In genomic region chr17:8189711-8190477, GRCh38 we compare ENCODE assay signal across 1 cellular context.
TF ChIP-seq lines count a peak whose summit lies in the region.

Gene BORCS6 (minus strand): TSS chr17:8190180. CDS start chr17:8190140, 40 bp downstream.

TF ChIP-seq in HepG2, 621 proteins besides CTCF, POLR2A, EP300 and RAD21 (continued from another document and continues in another):
- TF ChIP-seq, protein P1, sequence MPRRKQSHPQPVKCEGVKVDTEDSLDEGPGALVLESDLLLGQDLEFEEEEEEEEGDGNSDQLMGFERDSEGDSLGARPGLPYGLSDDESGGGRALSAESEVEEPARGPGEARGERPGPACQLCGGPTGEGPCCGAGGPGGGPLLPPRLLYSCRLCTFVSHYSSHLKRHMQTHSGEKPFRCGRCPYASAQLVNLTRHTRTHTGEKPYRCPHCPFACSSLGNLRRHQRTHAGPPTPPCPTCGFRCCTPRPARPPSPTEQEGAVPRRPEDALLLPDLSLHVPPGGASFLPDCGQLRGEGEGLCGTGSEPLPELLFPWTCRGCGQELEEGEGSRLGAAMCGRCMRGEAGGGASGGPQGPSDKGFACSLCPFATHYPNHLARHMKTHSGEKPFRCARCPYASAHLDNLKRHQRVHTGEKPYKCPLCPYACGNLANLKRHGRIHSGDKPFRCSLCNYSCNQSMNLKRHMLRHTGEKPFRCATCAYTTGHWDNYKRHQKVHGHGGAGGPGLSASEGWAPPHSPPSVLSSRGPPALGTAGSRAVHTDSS (CRISPR knock-in tag; conservative IDR thresholded peaks at IDR 0.05): no peak
- TF ChIP-seq AHR (CRISPR knock-in tag; IDR thresholded peaks at IDR 0.05) (peak; percentile 14; the same call in 1 of the 2 replicates), ZNF674 (CRISPR knock-in tag; IDR thresholded peaks at IDR 0.05; ENCODE audit: low read depth) (no peak), ZNF556 (CRISPR knock-in tag; IDR thresholded peaks at IDR 0.05; ENCODE audit: borderline replicate concordance) (no peak), RFXANK (CRISPR knock-in tag; IDR thresholded peaks at IDR 0.05) (no peak), ZBTB4 (CRISPR knock-in tag; IDR thresholded peaks at IDR 0.05; ENCODE audit: borderline replicate concordance) (no peak), ZNF30 (CRISPR knock-in tag; IDR thresholded peaks at IDR 0.05) (no peak), ZNF792 (CRISPR knock-in tag; IDR thresholded peaks at IDR 0.05) (no peak), PRDM4 (CRISPR knock-in tag; IDR thresholded peaks at IDR 0.05; ENCODE audit: borderline replicate concordance) (no peak), ZBTB42 (CRISPR knock-in tag; IDR thresholded peaks at IDR 0.05) (no peak), ZNF546 (CRISPR knock-in tag; conservative IDR thresholded peaks at IDR 0.05) (0 out of 2 replicates have a peak, but pooled peaks have one; percentile 68), EZH2 (conservative IDR thresholded peaks at IDR 0.05; ENCODE audit: low read depth, low read length) (no peak), POLR2AphosphoS5 (IDR thresholded peaks at IDR 0.05; ENCODE audit: low read depth, low read length) (peak; percentile 45; the same call in 1 of the 2 replicates), ZNF235 (CRISPR knock-in tag; IDR thresholded peaks at IDR 0.05; ENCODE audit: borderline replicate concordance) (no peak), HMGXB3 (CRISPR knock-in tag; IDR thresholded peaks at IDR 0.05; ENCODE audit: borderline replicate concordance) (peak; percentile 51; the same call in 1 of the 2 replicates), JARID2 (CRISPR knock-in tag; IDR thresholded peaks at IDR 0.05; ENCODE audit: insufficient replicate concordance) (no peak), ARID2 (CRISPR knock-in tag; IDR thresholded peaks at IDR 0.05; ENCODE audit: borderline replicate concordance) (no peak), HHEX (CRISPR knock-in tag; IDR thresholded peaks at IDR 0.05) (no peak), ZNF136 (CRISPR knock-in tag; IDR thresholded peaks at IDR 0.05; ENCODE audit: low read depth) (0 out of 2 replicates have a peak, but pooled peaks have one; percentile 45), ZNF17 (CRISPR knock-in tag; IDR thresholded peaks at IDR 0.05) (no peak), SMC3 (IDR thresholded peaks at IDR 0.05; ENCODE audit: low read length) (no peak), TOE1 (CRISPR knock-in tag; IDR thresholded peaks at IDR 0.05) (no peak), HDAC6 (IDR thresholded peaks at IDR 0.05; ENCODE audit: low read depth, low read length) (no peak), RXRB (CRISPR knock-in tag; IDR thresholded peaks at IDR 0.05; ENCODE audit: borderline replicate concordance) (no peak), HMG20A (CRISPR knock-in tag; IDR thresholded peaks at IDR 0.05; ENCODE audit: borderline replicate concordance) (no peak), ZNF230 (CRISPR knock-in tag; IDR thresholded peaks at IDR 0.05) (peak; percentile 71; the same call in 1 of the 2 replicates), TEAD2 (CRISPR knock-in tag; IDR thresholded peaks at IDR 0.05) (no peak), DNMT1 (CRISPR knock-in tag; IDR thresholded peaks at IDR 0.05) (no peak), FOXC1 (CRISPR knock-in tag; IDR thresholded peaks at IDR 0.05; ENCODE audit: borderline replicate concordance) (no peak), TRIM24 (CRISPR knock-in tag; IDR thresholded peaks at IDR 0.05) (no peak), NFRKB (IDR thresholded peaks at IDR 0.05) (no peak), SAFB2 (CRISPR knock-in tag; IDR thresholded peaks at IDR 0.05; ENCODE audit: borderline replicate concordance, low read depth) (no peak; the same call in 1 of the 2 replicates), ZNF652 (CRISPR knock-in tag; IDR thresholded peaks at IDR 0.05; ENCODE audit: borderline replicate concordance, low read depth) (no peak)
- TF ChIP-seq, protein P2, sequence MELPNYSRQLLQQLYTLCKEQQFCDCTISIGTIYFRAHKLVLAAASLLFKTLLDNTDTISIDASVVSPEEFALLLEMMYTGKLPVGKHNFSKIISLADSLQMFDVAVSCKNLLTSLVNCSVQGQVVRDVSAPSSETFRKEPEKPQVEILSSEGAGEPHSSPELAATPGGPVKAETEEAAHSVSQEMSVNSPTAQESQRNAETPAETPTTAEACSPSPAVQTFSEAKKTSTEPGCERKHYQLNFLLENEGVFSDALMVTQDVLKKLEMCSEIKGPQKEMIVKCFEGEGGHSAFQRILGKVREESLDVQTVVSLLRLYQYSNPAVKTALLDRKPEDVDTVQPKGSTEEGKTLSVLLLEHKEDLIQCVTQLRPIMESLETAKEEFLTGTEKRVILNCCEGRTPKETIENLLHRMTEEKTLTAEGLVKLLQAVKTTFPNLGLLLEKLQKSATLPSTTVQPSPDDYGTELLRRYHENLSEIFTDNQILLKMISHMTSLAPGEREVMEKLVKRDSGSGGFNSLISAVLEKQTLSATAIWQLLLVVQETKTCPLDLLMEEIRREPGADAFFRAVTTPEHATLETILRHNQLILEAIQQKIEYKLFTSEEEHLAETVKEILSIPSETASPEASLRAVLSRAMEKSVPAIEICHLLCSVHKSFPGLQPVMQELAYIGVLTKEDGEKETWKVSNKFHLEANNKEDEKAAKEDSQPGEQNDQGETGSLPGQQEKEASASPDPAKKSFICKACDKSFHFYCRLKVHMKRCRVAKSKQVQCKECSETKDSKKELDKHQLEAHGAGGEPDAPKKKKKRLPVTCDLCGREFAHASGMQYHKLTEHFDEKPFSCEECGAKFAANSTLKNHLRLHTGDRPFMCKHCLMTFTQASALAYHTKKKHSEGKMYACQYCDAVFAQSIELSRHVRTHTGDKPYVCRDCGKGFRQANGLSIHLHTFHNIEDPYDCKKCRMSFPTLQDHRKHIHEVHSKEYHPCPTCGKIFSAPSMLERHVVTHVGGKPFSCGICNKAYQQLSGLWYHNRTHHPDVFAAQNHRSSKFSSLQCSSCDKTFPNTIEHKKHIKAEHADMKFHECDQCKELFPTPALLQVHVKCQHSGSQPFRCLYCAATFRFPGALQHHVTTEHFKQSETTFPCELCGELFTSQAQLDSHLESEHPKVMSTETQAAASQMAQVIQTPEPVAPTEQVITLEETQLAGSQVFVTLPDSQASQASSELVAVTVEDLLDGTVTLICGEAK (IDR thresholded peaks at IDR 0.05): no peak
- TF ChIP-seq, protein P2 (CRISPR knock-in tag; IDR thresholded peaks at IDR 0.05): no peak; the same call in 1 of the 2 replicates
- TF ChIP-seq, protein P3, sequence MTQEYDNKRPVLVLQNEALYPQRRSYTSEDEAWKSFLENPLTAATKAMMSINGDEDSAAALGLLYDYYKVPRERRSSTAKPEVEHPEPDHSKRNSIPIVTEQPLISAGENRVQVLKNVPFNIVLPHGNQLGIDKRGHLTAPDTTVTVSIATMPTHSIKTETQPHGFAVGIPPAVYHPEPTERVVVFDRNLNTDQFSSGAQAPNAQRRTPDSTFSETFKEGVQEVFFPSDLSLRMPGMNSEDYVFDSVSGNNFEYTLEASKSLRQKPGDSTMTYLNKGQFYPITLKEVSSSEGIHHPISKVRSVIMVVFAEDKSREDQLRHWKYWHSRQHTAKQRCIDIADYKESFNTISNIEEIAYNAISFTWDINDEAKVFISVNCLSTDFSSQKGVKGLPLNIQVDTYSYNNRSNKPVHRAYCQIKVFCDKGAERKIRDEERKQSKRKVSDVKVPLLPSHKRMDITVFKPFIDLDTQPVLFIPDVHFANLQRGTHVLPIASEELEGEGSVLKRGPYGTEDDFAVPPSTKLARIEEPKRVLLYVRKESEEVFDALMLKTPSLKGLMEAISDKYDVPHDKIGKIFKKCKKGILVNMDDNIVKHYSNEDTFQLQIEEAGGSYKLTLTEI (CRISPR knock-in tag; conservative IDR thresholded peaks at IDR 0.05): no peak
- TF ChIP-seq, protein P4, sequence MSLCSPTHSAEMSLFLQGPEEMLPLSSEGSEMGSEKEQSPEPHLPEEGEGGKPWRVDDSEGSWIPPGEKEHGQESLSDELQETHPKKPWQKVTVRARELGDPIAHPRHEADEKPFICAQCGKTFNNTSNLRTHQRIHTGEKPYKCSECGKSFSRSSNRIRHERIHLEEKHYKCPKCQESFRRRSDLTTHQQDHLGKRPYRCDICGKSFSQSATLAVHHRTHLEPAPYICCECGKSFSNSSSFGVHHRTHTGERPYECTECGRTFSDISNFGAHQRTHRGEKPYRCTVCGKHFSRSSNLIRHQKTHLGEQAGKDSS (CRISPR knock-in tag; IDR thresholded peaks at IDR 0.05; ENCODE audit: borderline replicate concordance, low read depth): peak; percentile 62; the same call in 1 of the 2 replicates
